In genomic region chr2:39528701-39529100, GRCh38 we compare ENCODE assay signal across 25 cellular contexts.
"Had no signal": no experiment of that assay in that cellular context is flagged by ENCODE, and none has a peak within 500 bp of the region (broad histone marks: within the 10 kb centered on the region; RNA-seq: fewer than 3 reads in every experiment).

No MANE protein-coding gene starts in this region.

- FAIRE-seq: islet of Langerhans, kidney, urothelium cell line had no signal

- H3K27ac ChIP-seq: left ventricle myocardium inferior, ovary, right atrium auricular region, skin epidermis, suprapubic skin, thoracic aorta, tibial artery had no signal

- H3K4me1 ChIP-seq: suprapubic skin had no signal

- H3K4me3 ChIP-seq: left ventricle myocardium inferior, lung, mucosa of descending colon, ovary, right atrium auricular region, skin epidermis, suprapubic skin, thoracic aorta, tibial artery had no signal

- H3K9me3 ChIP-seq: left ventricle myocardium inferior, mucosa of descending colon, ovary, right atrium auricular region, suprapubic skin, thoracic aorta, tibial artery had no signal

- ATAC-seq: left colon; mucosa of descending colon; naive thymus-derived CD4-positive, alpha-beta T cell; natural killer cell treated with Interleukin-12 subunit alpha and Interleukin-12 subunit beta and Interleukin-15 and Interleukin-18, amount 100 ng/mL, for 72 hours; sciatic nerve; stimulated activated naive B cell treated with anti-CD40 and anti-IgM and Interleukin-4, amounts not matched to agents 10 μg/mL and 1 μg/mL and 100 μg/mL, for 72 hours; stimulated activated naive CD8-positive, alpha-beta T cell treated with anti-CD3 and anti-CD28 coated beads, Interleukin-15, Interleukin-2, amounts not matched to agents 100 U/mL and 50 U/mL, for 24 hours had no signal

- H3K27me3 ChIP-seq: ovary, right atrium auricular region, suprapubic skin, tibial artery had no signal

- H3K36me3 ChIP-seq: left ventricle myocardium inferior, ovary, right atrium auricular region, suprapubic skin, thoracic aorta, tibial artery had no signal

- DNase-seq: hypothalamus; immature natural killer cell; kidney; left colon; left ventricle myocardium inferior; midbrain; mucosa of descending colon; naive thymus-derived CD4-positive, alpha-beta T cell; ovary; stimulated activated CD4-positive, alpha-beta T cell treated with anti-CD3 and anti-CD28 coated beads, Interleukin-12 subunit alpha, Interleukin-12 subunit beta, amount 100 ng/mL, for 4 hours; stimulated activated CD4-positive, alpha-beta T cell treated with anti-CD3 and anti-CD28 coated beads, Interleukin-15, amount 100 ng/mL, for 24 hours; stimulated activated CD4-positive, alpha-beta T cell treated with anti-CD3 and anti-CD28 coated beads, Interleukin-2, amount 100 ng/mL, for 24 hours; stimulated activated CD4-positive, alpha-beta T cell treated with anti-CD3 and anti-CD28 coated beads, Interleukin-4, amount 100 ng/mL, for 1 hour; stimulated activated naive B cell treated with anti-CD40 and anti-IgM and Interleukin-4, amounts not matched to agents 10 μg/mL and 1 μg/mL and 100 μg/mL, for 72 hours; stimulated activated naive CD8-positive, alpha-beta T cell treated with anti-CD3 and anti-CD28 coated beads, Interleukin-15, Interleukin-2, amounts not matched to agents 100 U/mL and 50 U/mL, for 24 hours; tibial artery had no signal
